In the genomic region with DNA sequence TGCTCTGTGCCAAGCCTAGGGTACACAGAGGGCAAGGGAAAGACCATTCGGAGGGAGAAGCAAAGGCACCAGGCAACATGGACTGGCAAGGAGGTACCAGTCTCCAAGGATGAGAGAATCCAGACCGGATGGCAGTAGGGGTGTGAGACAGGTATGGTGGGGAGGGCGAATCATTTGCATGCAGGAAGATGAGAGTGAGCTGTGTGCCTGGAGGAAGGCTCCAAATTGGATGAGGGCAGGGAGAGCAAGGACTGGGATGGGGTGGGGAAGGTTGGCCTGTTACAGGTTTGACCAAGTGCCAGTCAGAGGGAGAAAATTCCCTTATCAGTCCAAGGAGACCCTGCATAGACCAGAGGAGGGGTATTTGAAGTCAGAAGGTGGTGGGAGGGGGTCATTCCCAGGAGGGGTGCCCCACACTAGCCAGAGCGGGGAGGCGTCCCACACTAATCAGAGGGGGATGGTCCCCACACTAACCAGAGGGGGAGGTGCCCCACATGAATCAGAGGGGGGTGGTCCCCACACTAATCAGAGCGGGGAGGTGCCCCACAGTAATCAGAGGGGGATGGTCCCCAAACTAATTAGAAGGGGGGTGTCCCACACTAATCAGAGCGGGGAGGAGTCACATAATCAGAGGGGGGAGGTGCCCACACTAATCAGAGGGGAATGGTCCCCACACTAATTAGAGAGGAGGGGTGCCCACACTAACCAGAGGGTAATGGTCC, we compare ENCODE assay signal across 8 cellular contexts. TPM values are rescaled to one million over a fixed set of nuclear protein-coding genes. Genes with fewer than 3 reads are reported as not detected.
DNase-seq lines count a peak whose midpoint lies in the region; ATAC-seq and TF ChIP-seq lines count a peak whose summit lies in the region.

No MANE protein-coding gene starts in this region.

- peak overlapping the region; percentile 56 for H3K27ac ChIP-seq in RWPE2 (ENCODE audit: poor library complexity, severe bottlenecking)

- peaks cover 40% of the 10 kb centered on the region for H3K4me1 ChIP-seq in RWPE2 (ENCODE audit: insufficient read depth, poor library complexity, severe bottlenecking)

- TF ChIP-seq CTCF in RWPE2 (IDR thresholded peaks at IDR 0.05; ENCODE audit: poor library complexity, severe bottlenecking) (no peak), fibroblast of the aortic adventitia (IDR thresholded peaks at IDR 0.05; ENCODE audit: insufficient read depth, low read length) (no peak), progenitor cell of endocrine pancreas (IDR thresholded peaks at IDR 0.05; ENCODE audit: unreplicated experiment) (no peak), GM20000 (IDR thresholded peaks at IDR 0.05; ENCODE audit: extremely low read depth, missing control alignments) (no peak)

- peaks cover 16% of the 10 kb centered on the region for H3K4me1 Mint-ChIP-seq in progenitor cell of endocrine pancreas (ENCODE audit: low read depth)

- no peak; the same call in 2 of the 3 replicates for ATAC-seq in RWPE2 (ENCODE audit: low read depth)
- ATAC-seq in GM21526 (IDR thresholded peaks at IDR 0.05; ENCODE audit: low FRiP score, unreplicated experiment) = no peak

- H3K27me3 Mint-ChIP-seq in progenitor cell of endocrine pancreas = no peaks in the 10 kb centered on the region

- H3K4me3 Mint-ChIP-seq in progenitor cell of endocrine pancreas (ENCODE audit: low read depth) = peak overlapping the region; percentile 90

- no peaks in the 10 kb centered on the region for H3K27me3 ChIP-seq in RWPE2 (ENCODE audit: insufficient read depth, poor library complexity, severe bottlenecking)

- H3K9me3 ChIP-seq in RWPE2 (ENCODE audit: severe bottlenecking) = peaks cover under 1% of the 10 kb centered on the region

- no peaks in the 10 kb centered on the region for H3K36me3 Mint-ChIP-seq in progenitor cell of endocrine pancreas (ENCODE audit: insufficient read depth)

- peaks cover 8% of the 10 kb centered on the region for H3K9me3 Mint-ChIP-seq in progenitor cell of endocrine pancreas (ENCODE audit: low read depth)

- DNase-seq in RWPE2 (ENCODE audit: low spot score) = no peak
- no peak for DNase-seq in fibroblast of the aortic adventitia (ENCODE audit: low read depth)
- DNase-seq in progenitor cell of endocrine pancreas (ENCODE audit: low spot score, unreplicated experiment) = no peak
- no peak for DNase-seq in GM20000 (ENCODE audit: low spot score)
- DNase-seq in GF-D8 (lab: John Stamatoyannopoulos, UW) = no peak
- DNase-seq in AG08396 (ENCODE audit: low spot score) = no peak

- peak overlapping the region; percentile 88 for H3K4me3 ChIP-seq in GM08714 (ENCODE audit: low read length)
- H3K4me3 ChIP-seq in RWPE2 (ENCODE audit: severe bottlenecking) = peak overlapping the region; percentile 95
- H3K4me3 ChIP-seq in fibroblast of the aortic adventitia (ENCODE audit: low read depth, low read length) = peak overlapping the region; percentile 99

- H3K27ac Mint-ChIP-seq in progenitor cell of endocrine pancreas = peak overlapping the region; percentile 95

- peaks cover 24% of the 10 kb centered on the region for H3K36me3 ChIP-seq in RWPE2 (ENCODE audit: low read depth)

RNA-seq across cellular contexts. Expression of a gene that starts 0.7 kb away (rescaled TPM):
- total RNA-seq in fibroblast of the aortic adventitia (ENCODE audit: low replicate concordance) = 33.4 and 53.0 TPM in 2 replicates
- 59.0 and 66.3 TPM in 2 replicates for total RNA-seq in progenitor cell of endocrine pancreas

RNA-seq across cellular contexts. Expression of a gene that starts 15.1 kb away (rescaled TPM):
- 42.1 and 44.3 TPM in 2 replicates for total RNA-seq in fibroblast of the aortic adventitia (ENCODE audit: low replicate concordance)
- 0.67 and 2.0 TPM in 2 replicates for total RNA-seq in progenitor cell of endocrine pancreas

RNA-seq across cellular contexts. Expression of a gene that starts 29.1 kb away (rescaled TPM):
- total RNA-seq in fibroblast of the aortic adventitia (ENCODE audit: low replicate concordance) (87.2 and 270 TPM in 2 replicates), progenitor cell of endocrine pancreas (69.5 and 72.5 TPM in 2 replicates)

Comparison
In these comparisons a context has a peak if more than half of its experiments do, and no peak if none do; other contexts are left out.
1. RNA of a gene that starts 15.1 kb away (total RNA-seq): 42.1 to 44.3 TPM in fibroblast of the aortic adventitia; 0.67 to 2.0 TPM in progenitor cell of endocrine pancreas; every median in the first group is over 10 times any median in the second.
2. Peak in every context shown above with its lines, with median percentiles within 50 percentile points of each other: H3K4me3 ChIP-seq.